ENCODE assay signal across 16 cellular contexts in the genomic region with DNA sequence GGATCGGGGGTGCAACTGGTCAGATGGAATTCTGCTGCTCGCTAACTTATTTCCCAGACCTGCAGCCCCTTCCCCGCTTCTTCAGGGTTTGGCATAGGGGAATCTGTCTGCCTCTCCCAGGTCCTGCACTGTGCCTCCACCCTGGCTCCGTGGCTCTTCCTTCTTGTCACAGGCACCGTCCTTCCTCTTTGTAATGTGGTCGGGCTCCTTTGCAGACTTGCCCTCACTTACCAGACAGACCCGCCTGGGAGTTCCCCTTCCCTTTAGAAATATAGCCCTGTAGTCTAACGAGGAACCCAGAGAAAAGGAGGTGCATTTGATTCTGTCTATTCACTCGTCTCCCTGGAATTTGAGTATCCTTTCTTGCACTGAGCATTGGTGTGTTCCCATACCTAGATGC.
DNase-seq lines count a peak whose midpoint lies in the region; ATAC-seq and TF ChIP-seq lines count a peak whose summit lies in the region.
"Had no signal": no experiment of that assay in that cellular context is flagged by ENCODE, and none has a peak within 500 bp of the region (broad histone marks: within the 10 kb centered on the region; RNA-seq: fewer than 3 reads in every experiment).

No MANE protein-coding gene starts in this region.

- H3K27ac Mint-ChIP-seq in GM23338 (no peak overlapping the region), T-helper 17 cell (no peak overlapping the region)

- no peaks in the 10 kb centered on the region for H4K20me1 ChIP-seq in GM23338 (replicated peaks; ENCODE audit: insufficient read depth)

- no peaks in the 10 kb centered on the region for H3K9me2 ChIP-seq in GM23338 (ENCODE audit: insufficient read depth)

- DNase-seq in AML-193 (lab: John Stamatoyannopoulos, UW), result peak; percentile 78 to 86
- no peak for DNase-seq in GM23338 (ENCODE audit: low spot score)
- no peak for DNase-seq in T-helper 17 cell
- DNase-seq in medulla oblongata (ENCODE audit: extremely low spot score), result peak; percentile 66
- DNase-seq in NCI-H2107 (lab: John Stamatoyannopoulos, UW), result no peak
- no peak for DNase-seq in colonic mucosa
- DNase-seq: activated gamma-delta T cell; effector CD8-positive, alpha-beta T cell; foreskin fibroblast; NCI-H446; stimulated activated CD8-positive, alpha-beta memory T cell treated with anti-CD3 and anti-CD28 coated beads, Interleukin-4, amount 100 ng/mL, for 48 hours; T-helper 2 cell had no signal

- H3K4me3 Mint-ChIP-seq in GM23338, result no peak overlapping the region
- no peak overlapping the region for H3K4me3 Mint-ChIP-seq in T-helper 17 cell
- H3K4me3 Mint-ChIP-seq: brain had no signal

- no peaks in the 10 kb centered on the region for H3K9me3 ChIP-seq in T-helper 17 cell (ENCODE audit: control insufficient read depth, low read length, poor library complexity, severe bottlenecking)
- no peaks in the 10 kb centered on the region for H3K9me3 ChIP-seq in colonic mucosa

- no peak overlapping the region for H2AFZ ChIP-seq in GM23338

- H3K9me3 Mint-ChIP-seq in GM23338, result no peaks in the 10 kb centered on the region
- H3K9me3 Mint-ChIP-seq: brain had no signal

- ATAC-seq in GM23338 (peak; percentile 48), T-helper 17 cell (peak; percentile 78), HG03159 (IDR thresholded peaks at IDR 0.05; ENCODE audit: unreplicated experiment) (no peak), HG03565 (IDR thresholded peaks at IDR 0.05; ENCODE audit: unreplicated experiment) (no peak)
- ATAC-seq: Panc1 had no signal

- no peak overlapping the region for H3K4me3 ChIP-seq in GM23338
- no peak overlapping the region for H3K4me3 ChIP-seq in colonic mucosa

- H3K4me1 ChIP-seq in GM23338 (ENCODE audit: insufficient read depth) (no peaks in the 10 kb centered on the region), colonic mucosa (no peaks in the 10 kb centered on the region)

- H3K36me3 Mint-ChIP-seq in GM23338 (ENCODE audit: low read depth), result no peaks in the 10 kb centered on the region
- peaks cover 6% of the 10 kb centered on the region for H3K36me3 Mint-ChIP-seq in T-helper 17 cell (ENCODE audit: low read depth)
- H3K36me3 Mint-ChIP-seq: brain had no signal

- H3K27me3 ChIP-seq in GM23338 (ENCODE audit: insufficient read depth) (no peaks in the 10 kb centered on the region), colonic mucosa (no peaks in the 10 kb centered on the region)

- H3K36me3 ChIP-seq in GM23338 (ENCODE audit: insufficient read depth), result no peaks in the 10 kb centered on the region
- H3K36me3 ChIP-seq in colonic mucosa, result no peaks in the 10 kb centered on the region

- no peaks in the 10 kb centered on the region for H3K79me2 ChIP-seq in GM23338 (replicated peaks; ENCODE audit: insufficient read depth)

- H3K4me1 Mint-ChIP-seq in GM23338 (no peaks in the 10 kb centered on the region; the same call in 2 of the 3 replicates), T-helper 17 cell (peaks cover 5% of the 10 kb centered on the region)

- H3K9ac ChIP-seq in colonic mucosa (ENCODE audit: low read depth in 2 of 2, low read length in 2 of 2), result no peak overlapping the region

- H3K27ac ChIP-seq in GM23338 (ENCODE audit: low read depth) (no peak overlapping the region), colonic mucosa (no peak overlapping the region)

- H3K27me3 Mint-ChIP-seq in GM23338 (ENCODE audit: insufficient read depth, low read depth, poor library complexity), result no peaks in the 10 kb centered on the region
- peaks cover 34% of the 10 kb centered on the region for H3K27me3 Mint-ChIP-seq in T-helper 17 cell

- TF ChIP-seq CTCF in GM23338 (conservative IDR thresholded peaks at IDR 0.05; ENCODE audit: low read depth in 2 of 2), result no peak
- no peak for TF ChIP-seq CTCF in colonic mucosa (IDR thresholded peaks at IDR 0.05)

- no peak overlapping the region for H3K4me2 ChIP-seq in GM23338

- intact Hi-C loops in colonic mucosa (cut with DNase I), result no loop called here

- H3F3A ChIP-seq in GM23338 (replicated peaks; ENCODE audit: low read depth), result no peaks in the 10 kb centered on the region

TF ChIP-seq in GM23338, 12 proteins besides CTCF, POLR2A, EP300 and RAD21:
- no peak for TF ChIP-seq EZH2 (IDR thresholded peaks at IDR 0.05; ENCODE audit: low read depth, unreplicated experiment)

Comparison
In these comparisons a context has a peak if more than half of its experiments do, and no peak if none do; other contexts are left out.
1. DNase-seq: peak in AML-193 (2 of 2) and medulla oblongata (single experiment); none in GM23338 (single experiment), T-helper 17 cell (0 of 3), NCI-H2107 (single experiment) and colonic mucosa (single experiment).
2. ATAC-seq: peak in GM23338 (single experiment) and T-helper 17 cell (single experiment); none in HG03159 (single experiment) and HG03565 (single experiment).